Comparison of ENCODE assay signal across 1 cellular context in the genomic region with DNA sequence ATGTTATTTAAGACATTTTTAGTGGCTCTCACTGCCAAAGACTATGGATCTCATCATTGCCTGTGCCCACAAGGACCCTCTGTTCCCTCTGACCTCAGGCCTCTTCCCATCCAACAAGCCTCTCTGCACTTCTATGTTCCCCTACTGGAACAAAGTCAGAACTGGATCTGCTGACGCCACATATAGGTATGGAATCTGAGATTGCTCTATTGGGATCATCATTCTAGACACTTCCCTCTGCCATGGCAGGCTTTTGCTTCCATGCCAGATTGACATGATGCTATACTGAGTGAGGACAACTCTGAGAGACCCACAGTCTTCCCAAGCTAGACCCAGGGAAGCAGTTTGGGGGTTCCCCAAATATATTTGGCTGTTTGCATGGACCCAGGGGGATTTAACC.
TF ChIP-seq lines count a peak whose summit lies in the region.

No MANE protein-coding gene starts in this region.

TF ChIP-seq in GM23338, 12 proteins besides CTCF, POLR2A, EP300 and RAD21 (continued from another document):
- no peak for TF ChIP-seq POLR2AphosphoS5 (IDR thresholded peaks at IDR 0.05; ENCODE audit: low read depth)
- no peak for TF ChIP-seq ZNF331 (CRISPR knock-in tag; IDR thresholded peaks at IDR 0.05; ENCODE audit: low read depth)
